Comparison of ENCODE assay signal across 8 cellular contexts in the genomic region with DNA sequence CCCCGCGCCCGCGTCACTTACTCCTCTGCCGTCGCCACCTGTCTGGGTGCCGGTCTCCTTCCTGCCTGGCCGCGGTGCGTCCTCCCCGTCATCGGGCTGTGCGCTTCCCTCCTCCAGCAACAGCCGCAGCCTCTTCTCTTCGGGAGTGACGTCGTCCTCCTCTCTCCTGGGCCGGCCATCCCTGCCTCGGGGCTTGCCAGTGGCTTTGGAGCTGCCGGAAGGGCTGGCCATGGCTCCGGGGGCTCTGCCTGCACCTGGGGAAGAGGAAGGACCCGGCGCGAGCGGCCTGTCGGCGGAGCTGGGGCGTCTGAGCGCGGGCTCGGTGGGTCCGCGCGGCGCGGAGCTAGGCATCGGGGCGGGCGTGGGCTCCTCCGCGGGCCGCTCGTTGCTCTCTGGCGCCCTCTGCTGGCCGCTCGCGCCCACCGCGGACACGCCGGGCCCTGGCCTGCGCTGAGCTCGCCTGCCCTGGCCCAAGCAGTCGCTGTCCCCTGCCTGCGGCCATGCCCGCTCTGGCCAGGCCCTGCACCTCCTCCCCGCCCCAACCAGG. TPM values are rescaled to one million over a fixed set of nuclear protein-coding genes. Genes with fewer than 3 reads are reported as not detected.
DNase-seq lines count a peak whose midpoint lies in the region; ATAC-seq and TF ChIP-seq lines count a peak whose summit lies in the region.
"Not testable (repeated sequence)": the region's sequence is repeated elsewhere in the genome, so short reads cannot be mapped to it uniquely, and the experiment has no call there.

No MANE protein-coding gene starts in this region.

- CTCF ChIA-PET in WTC11 (lab: Charles Lee): interaction anchor here (0.6 to 2.2 kb wide), 33 partner anchors 8 to 326 kb away, joined by 3 to 20 read pairs (median 4); a partner anchor contains a TSS

- intact Hi-C loops in CD14-positive monocyte (cut with micrococcal nuclease); head of caudate nucleus (cut with DNase I); natural killer cell (cut with micrococcal nuclease): not testable (repeated sequence)

- peak; percentile 80 for TF ChIP-seq CTCF in CD14-positive monocyte (IDR thresholded peaks at IDR 0.05)
- TF ChIP-seq CTCF in HFFc6 (IDR thresholded peaks at IDR 0.05): peak; percentile 90
- peak; percentile 87 for TF ChIP-seq CTCF in WTC11 (IDR thresholded peaks at IDR 0.05)
- peak; percentile 73 for TF ChIP-seq CTCF in natural killer cell (IDR thresholded peaks at IDR 0.05)

- H3K9me3 Mint-ChIP-seq in CD14-positive monocyte, HFFc6, WTC11, natural killer cell: not testable (repeated sequence)

- peak overlapping the region; percentile 77 to 96 for H3K4me3 Mint-ChIP-seq in CD14-positive monocyte
- H3K4me3 Mint-ChIP-seq in HFFc6: peak overlapping the region; percentile 66
- H3K4me3 Mint-ChIP-seq in WTC11: peak overlapping the region; percentile 78
- peak overlapping the region; percentile 88 for H3K4me3 Mint-ChIP-seq in natural killer cell

- POLR2A ChIA-PET in WTC11 (lab: Charles Lee): not testable (repeated sequence)

- H3K27me3 Mint-ChIP-seq in CD14-positive monocyte (ENCODE audit: low read depth in 3 of 3): peaks cover 40 to 70% (median 69%) of the 10 kb centered on the region in 3 donors
- H3K27me3 Mint-ChIP-seq in HFFc6 (ENCODE audit: insufficient read depth): peaks cover 62% of the 10 kb centered on the region
- peaks cover 42% of the 10 kb centered on the region for H3K27me3 Mint-ChIP-seq in WTC11 (ENCODE audit: low read depth)
- H3K27me3 Mint-ChIP-seq in natural killer cell (ENCODE audit: low read depth in 2 of 2): peaks cover 26 to 27% of the 10 kb centered on the region in 2 donors

- H3K27ac Mint-ChIP-seq in CD14-positive monocyte (peak overlapping the region in 3 of 7 donors; percentile 43 to 66 (median 46)), natural killer cell (peak overlapping the region in 1 of 2 donors; percentile 88)
- not testable (repeated sequence) for H3K27ac Mint-ChIP-seq in HFFc6, WTC11

- H3K36me3 Mint-ChIP-seq in CD14-positive monocyte; HFFc6 (ENCODE audit: low read depth); WTC11; natural killer cell: not testable (repeated sequence)

- ATAC-seq in WTC11: peak; percentile 97
- peak; percentile 82 to 89 (median 82) for ATAC-seq in natural killer cell

- DNase-seq in CD14-positive monocyte (ENCODE audit: low spot score) (peak; percentile 69), HFFc6 (peak; percentile 9), NCI-H510A treated with DMSO at 0.1 percent for 48 hours (lab: John Stamatoyannopoulos, UW) (peak; percentile 78), WTC11 (ENCODE audit: low spot score) (peak; percentile 84), anterior cingulate cortex (lab: John Stamatoyannopoulos, UW) (peak in 49 of 58 donors; percentile 8 to 77 (median 40)), head of caudate nucleus (peak; percentile 14 to 91 (median 74)), natural killer cell (peak; percentile 82)
- DNase-seq in stimulated activated CD8-positive, alpha-beta memory T cell treated with anti-CD3 and anti-CD28 coated beads, Interleukin-15, amount 100 ng/mL, for 24 hours (ENCODE audit: low read depth): peak; percentile 88

- H3K4me1 Mint-ChIP-seq in CD14-positive monocyte (peaks cover 10% of the 10 kb centered on the region), WTC11 (peaks cover 40% of the 10 kb centered on the region)
- H3K4me1 Mint-ChIP-seq in HFFc6 (ENCODE audit: low read depth); natural killer cell: not testable (repeated sequence)

TF ChIP-seq in WTC11, 78 proteins besides CTCF, POLR2A, EP300 and RAD21:
- TF ChIP-seq, protein P1, sequence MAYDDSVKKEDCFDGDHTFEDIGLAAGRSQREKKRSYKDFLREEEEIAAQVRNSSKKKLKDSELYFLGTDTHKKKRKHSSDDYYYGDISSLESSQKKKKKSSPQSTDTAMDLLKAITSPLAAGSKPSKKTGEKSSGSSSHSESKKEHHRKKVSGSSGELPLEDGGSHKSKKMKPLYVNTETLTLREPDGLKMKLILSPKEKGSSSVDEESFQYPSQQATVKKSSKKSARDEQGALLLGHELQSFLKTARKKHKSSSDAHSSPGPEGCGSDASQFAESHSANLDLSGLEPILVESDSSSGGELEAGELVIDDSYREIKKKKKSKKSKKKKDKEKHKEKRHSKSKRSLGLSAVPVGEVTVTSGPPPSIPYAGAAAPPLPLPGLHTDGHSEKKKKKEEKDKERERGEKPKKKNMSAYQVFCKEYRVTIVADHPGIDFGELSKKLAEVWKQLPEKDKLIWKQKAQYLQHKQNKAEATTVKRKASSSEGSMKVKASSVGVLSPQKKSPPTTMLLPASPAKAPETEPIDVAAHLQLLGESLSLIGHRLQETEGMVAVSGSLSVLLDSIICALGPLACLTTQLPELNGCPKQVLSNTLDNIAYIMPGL (CRISPR knock-in tag; IDR thresholded peaks at IDR 0.05): 0 out of 2 replicates have a peak, but pooled peaks have one; percentile 49
- TF ChIP-seq ZNF263 (CRISPR knock-in tag; IDR thresholded peaks at IDR 0.05; ENCODE audit: low read depth) (peak; percentile 67; the same call in 1 of the 2 replicates), CBFB (CRISPR knock-in tag; IDR thresholded peaks at IDR 0.05; ENCODE audit: low read depth) (peak; percentile 23; the same call in 1 of the 2 replicates), ZNF121 (CRISPR knock-in tag; IDR thresholded peaks at IDR 0.05) (peak; percentile 91)
- TF ChIP-seq, protein P2, sequence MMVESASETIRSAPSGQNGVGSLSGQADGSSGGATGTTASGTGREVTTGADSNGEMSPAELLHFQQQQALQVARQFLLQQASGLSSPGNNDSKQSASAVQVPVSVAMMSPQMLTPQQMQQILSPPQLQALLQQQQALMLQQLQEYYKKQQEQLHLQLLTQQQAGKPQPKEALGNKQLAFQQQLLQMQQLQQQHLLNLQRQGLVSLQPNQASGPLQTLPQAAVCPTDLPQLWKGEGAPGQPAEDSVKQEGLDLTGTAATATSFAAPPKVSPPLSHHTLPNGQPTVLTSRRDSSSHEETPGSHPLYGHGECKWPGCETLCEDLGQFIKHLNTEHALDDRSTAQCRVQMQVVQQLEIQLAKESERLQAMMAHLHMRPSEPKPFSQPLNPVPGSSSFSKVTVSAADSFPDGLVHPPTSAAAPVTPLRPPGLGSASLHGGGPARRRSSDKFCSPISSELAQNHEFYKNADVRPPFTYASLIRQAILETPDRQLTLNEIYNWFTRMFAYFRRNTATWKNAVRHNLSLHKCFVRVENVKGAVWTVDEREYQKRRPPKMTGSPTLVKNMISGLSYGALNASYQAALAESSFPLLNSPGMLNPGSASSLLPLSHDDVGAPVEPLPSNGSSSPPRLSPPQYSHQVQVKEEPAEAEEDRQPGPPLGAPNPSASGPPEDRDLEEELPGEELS (CRISPR knock-in tag; IDR thresholded peaks at IDR 0.05): 0 out of 2 replicates have a peak, but pooled peaks have one; percentile 43

RNA-seq across cellular contexts. Expression of a gene that starts 48.4 kb away (rescaled TPM):
- 100 to 1,000 TPM; 185 to 220 TPM for polyA plus RNA-seq in CD14-positive monocyte
- total RNA-seq in HFFc6 (2021; fragmentation: NEBNext Ultra II Directional; extraction: Animal tissue kit (Norgen Biotek cat#: 25700)): 10 to 100 TPM; 17.2 to 23.0 (median 19.9) TPM
- 27.7 to 29.7 TPM (median 27.9 TPM) in 3 replicates for total RNA-seq in WTC11 (2021)
- total RNA-seq in natural killer cell: 10 to 100 TPM; 26.6 to 44.3 (median 39.7) TPM

RNA-seq across cellular contexts. Expression of a gene that starts 54.6 kb away (rescaled TPM):
- 10 to 100 TPM; 79.8 to 86.7 TPM for polyA plus RNA-seq in CD14-positive monocyte
- 10 to 100 TPM; 29.5 to 47.4 (median 43.4) TPM for total RNA-seq in HFFc6 (2021; fragmentation: NEBNext Ultra II Directional; extraction: Animal tissue kit (Norgen Biotek cat#: 25700))
- total RNA-seq in WTC11 (2021): 0.30 to 0.53 TPM (median 0.46 TPM) in 3 replicates
- total RNA-seq in natural killer cell: 1 to 10 TPM; 2.4 to 9.0 (median 4.0) TPM

Comparison
In these comparisons a context has a peak if more than half of its experiments do, and no peak if none do; other contexts are left out.
1. Peak in every context shown above with its lines: DNase-seq and ATAC-seq.
2. DNase-seq: peak in every context shown above with its lines; median percentile 88 in stimulated activated CD8-positive, alpha-beta memory T cell treated with anti-CD3 and anti-CD28 coated beads, Interleukin-15, amount 100 ng/mL, for 24 hours; 84 in WTC11; 82 in natural killer cell; 78 in NCI-H510A treated with DMSO at 0.1 percent for 48 hours; 74 in head of caudate nucleus; 69 in CD14-positive monocyte; 40 in anterior cingulate cortex; 9 in HFFc6.